ENCODE assay signal across 10 cellular contexts in genomic region chr7:156969972-156970420, GRCh38. TPM values are rescaled to one million over a fixed set of nuclear protein-coding genes. Genes with fewer than 3 reads are reported as not detected.
DNase-seq lines count a peak whose midpoint lies in the region; ATAC-seq and TF ChIP-seq lines count a peak whose summit lies in the region.
"Had no signal": no experiment of that assay in that cellular context is flagged by ENCODE, and none has a peak within 500 bp of the region (broad histone marks: within the 10 kb centered on the region; RNA-seq: fewer than 3 reads in every experiment).

No MANE protein-coding gene starts in this region.

- no peaks in the 10 kb centered on the region for H3K4me1 ChIP-seq in left ventricle myocardium inferior

- no peak overlapping the region for H3K27ac ChIP-seq in left ventricle myocardium inferior (replicated peaks)

- intact Hi-C loops in left ventricle myocardium inferior (cut with micrococcal nuclease) (no loop called here), Right ventricle myocardium inferior (cut with DNase I) (loop anchor here (5.0 kb wide), 1 partner anchor 302 kb away; no protein-coding TSS in a partner anchor)

- no peak overlapping the region for H3K4me3 ChIP-seq in left ventricle myocardium inferior
- no peak overlapping the region for H3K4me3 ChIP-seq in fibroblast of villous mesenchyme (ENCODE audit: low read depth, low read length)

- no peak for DNase-seq in left ventricle myocardium inferior
- no peak for DNase-seq in Right ventricle myocardium inferior (ENCODE audit: missing footprints)
- DNase-seq in RKO (ENCODE audit: low spot score) = peak; percentile 56
- DNase-seq in fibroblast of villous mesenchyme (ENCODE audit: low read depth) = peak; percentile 22
- no peak for DNase-seq in NK-92 (lab: John Stamatoyannopoulos, UW; ENCODE audit: unreplicated experiment)
- no peak for DNase-seq in GDM1 (lab: John Stamatoyannopoulos, UW)
- no peak for DNase-seq in GM10266 (ENCODE audit: extremely low spot score)
- DNase-seq: NCI-H1048, substantia nigra had no signal

- peaks cover 75% of the 10 kb centered on the region for H3K36me3 ChIP-seq in left ventricle myocardium inferior

- H3K27me3 ChIP-seq in left ventricle myocardium inferior (ENCODE audit: low read depth) = no peaks in the 10 kb centered on the region

- no peaks in the 10 kb centered on the region for H3K9me3 ChIP-seq in left ventricle myocardium inferior (replicated peaks)

- ATAC-seq in Right ventricle myocardium inferior (no peak), HG03280 (IDR thresholded peaks at IDR 0.05; ENCODE audit: unreplicated experiment) (no peak)

- peak; percentile 46 for TF ChIP-seq CTCF in left ventricle myocardium inferior (IDR thresholded peaks at IDR 0.05; ENCODE audit: borderline replicate concordance)
- TF ChIP-seq CTCF in fibroblast of villous mesenchyme (IDR thresholded peaks at IDR 0.05; ENCODE audit: insufficient read depth, low read depth, low read length) = peak; percentile 33
- TF ChIP-seq CTCF in GM10266 (IDR thresholded peaks at IDR 0.05; ENCODE audit: control insufficient read depth, insufficient read depth, low read depth, missing control alignments) = no peak

RNA-seq across cellular contexts. Expression of gene NOM1, which starts 20.5 kb away (rescaled TPM):
- total RNA-seq in left ventricle myocardium inferior (10.5 TPM), Right ventricle myocardium inferior (6.6 TPM), fibroblast of villous mesenchyme (15.8 and 19.0 TPM in 2 replicates)

RNA-seq across cellular contexts. Expression of gene MNX1, which starts 40.5 kb away (rescaled TPM):
- total RNA-seq in left ventricle myocardium inferior (not detected), Right ventricle myocardium inferior (not detected), fibroblast of villous mesenchyme (not detected in 2 replicates)

Comparison
In these comparisons a context has a peak if more than half of its experiments do, and no peak if none do; other contexts are left out.
1. DNase-seq: peak in RKO (single experiment) and fibroblast of villous mesenchyme (single experiment); none in left ventricle myocardium inferior (single experiment), Right ventricle myocardium inferior (single experiment), NK-92 (single experiment), GDM1 (single experiment) and GM10266 (single experiment).